In the genomic region with DNA sequence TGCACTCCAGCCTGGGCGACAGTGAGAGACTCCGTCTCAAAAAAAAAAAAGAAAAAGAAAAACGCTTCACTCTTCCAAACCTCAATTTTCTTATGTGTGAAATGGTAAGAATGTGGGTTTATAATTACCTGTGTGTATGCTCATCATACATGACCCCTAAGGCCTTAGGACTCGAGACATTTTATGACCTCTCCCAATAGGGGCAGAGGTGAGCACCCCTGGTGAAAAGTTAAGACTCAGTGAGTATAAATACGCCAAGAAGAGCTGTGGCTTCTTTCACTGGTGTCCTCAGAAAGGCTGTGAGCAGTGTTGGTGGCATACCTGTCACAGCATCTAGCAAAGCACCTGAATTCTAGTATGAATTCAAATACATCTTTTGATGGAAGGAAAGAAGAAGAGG, we compare ENCODE assay signal across 1 cellular context.
TF ChIP-seq lines count a peak whose summit lies in the region.

No MANE protein-coding gene starts in this region.

TF ChIP-seq in WTC11, 78 proteins besides CTCF, POLR2A, EP300 and RAD21 (continued from another document):
- TF ChIP-seq, protein P1, sequence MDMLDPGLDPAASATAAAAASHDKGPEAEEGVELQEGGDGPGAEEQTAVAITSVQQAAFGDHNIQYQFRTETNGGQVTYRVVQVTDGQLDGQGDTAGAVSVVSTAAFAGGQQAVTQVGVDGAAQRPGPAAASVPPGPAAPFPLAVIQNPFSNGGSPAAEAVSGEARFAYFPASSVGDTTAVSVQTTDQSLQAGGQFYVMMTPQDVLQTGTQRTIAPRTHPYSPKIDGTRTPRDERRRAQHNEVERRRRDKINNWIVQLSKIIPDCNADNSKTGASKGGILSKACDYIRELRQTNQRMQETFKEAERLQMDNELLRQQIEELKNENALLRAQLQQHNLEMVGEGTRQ (CRISPR knock-in tag; IDR thresholded peaks at IDR 0.05) = no peak
- TF ChIP-seq NFYB (CRISPR knock-in tag; conservative IDR thresholded peaks at IDR 0.05; ENCODE audit: low read depth) = no peak
- no peak for TF ChIP-seq TEAD1 (CRISPR knock-in tag; IDR thresholded peaks at IDR 0.05)
- TF ChIP-seq, protein P2, sequence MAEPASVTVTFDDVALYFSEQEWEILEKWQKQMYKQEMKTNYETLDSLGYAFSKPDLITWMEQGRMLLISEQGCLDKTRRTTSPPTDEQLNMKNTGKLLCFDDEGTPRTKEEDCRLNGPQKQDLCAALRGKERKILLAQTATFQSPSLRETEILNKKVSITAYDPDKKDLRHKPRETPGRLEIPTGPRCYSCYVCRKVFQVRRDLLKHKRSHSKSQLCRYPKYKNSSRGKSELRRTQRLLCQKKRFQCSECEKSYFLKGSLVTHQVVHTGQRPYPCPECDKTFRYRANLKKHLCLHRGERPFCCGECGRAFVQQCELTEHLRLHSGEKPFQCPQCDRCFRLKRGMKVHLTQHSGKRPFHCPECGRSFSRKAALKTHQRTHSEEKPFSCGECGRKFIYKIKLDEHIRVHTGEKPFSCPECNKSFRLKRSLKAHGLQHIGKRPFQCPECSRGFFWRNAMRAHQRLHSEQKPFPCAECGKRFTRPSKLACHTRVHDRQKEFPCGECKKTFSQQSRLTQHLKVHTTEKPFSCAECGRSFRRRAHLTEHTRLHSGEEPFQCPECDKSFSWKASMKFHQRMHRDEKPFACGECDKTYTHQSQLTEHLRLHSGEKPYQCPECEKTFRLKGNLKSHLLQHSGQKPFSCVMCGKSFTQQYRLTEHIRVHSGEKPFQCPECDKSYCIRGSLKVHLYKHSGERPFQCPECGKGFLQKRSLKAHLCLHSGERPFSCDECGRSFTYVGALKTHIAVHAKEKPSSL (CRISPR knock-in tag; conservative IDR thresholded peaks at IDR 0.05) = no peak
- TF ChIP-seq, protein P3, sequence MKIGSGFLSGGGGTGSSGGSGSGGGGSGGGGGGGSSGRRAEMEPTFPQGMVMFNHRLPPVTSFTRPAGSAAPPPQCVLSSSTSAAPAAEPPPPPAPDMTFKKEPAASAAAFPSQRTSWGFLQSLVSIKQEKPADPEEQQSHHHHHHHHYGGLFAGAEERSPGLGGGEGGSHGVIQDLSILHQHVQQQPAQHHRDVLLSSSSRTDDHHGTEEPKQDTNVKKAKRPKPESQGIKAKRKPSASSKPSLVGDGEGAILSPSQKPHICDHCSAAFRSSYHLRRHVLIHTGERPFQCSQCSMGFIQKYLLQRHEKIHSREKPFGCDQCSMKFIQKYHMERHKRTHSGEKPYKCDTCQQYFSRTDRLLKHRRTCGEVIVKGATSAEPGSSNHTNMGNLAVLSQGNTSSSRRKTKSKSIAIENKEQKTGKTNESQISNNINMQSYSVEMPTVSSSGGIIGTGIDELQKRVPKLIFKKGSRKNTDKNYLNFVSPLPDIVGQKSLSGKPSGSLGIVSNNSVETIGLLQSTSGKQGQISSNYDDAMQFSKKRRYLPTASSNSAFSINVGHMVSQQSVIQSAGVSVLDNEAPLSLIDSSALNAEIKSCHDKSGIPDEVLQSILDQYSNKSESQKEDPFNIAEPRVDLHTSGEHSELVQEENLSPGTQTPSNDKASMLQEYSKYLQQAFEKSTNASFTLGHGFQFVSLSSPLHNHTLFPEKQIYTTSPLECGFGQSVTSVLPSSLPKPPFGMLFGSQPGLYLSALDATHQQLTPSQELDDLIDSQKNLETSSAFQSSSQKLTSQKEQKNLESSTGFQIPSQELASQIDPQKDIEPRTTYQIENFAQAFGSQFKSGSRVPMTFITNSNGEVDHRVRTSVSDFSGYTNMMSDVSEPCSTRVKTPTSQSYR (CRISPR knock-in tag; IDR thresholded peaks at IDR 0.05) = no peak
- no peak for TF ChIP-seq HMGA2 (CRISPR knock-in tag; IDR thresholded peaks at IDR 0.05)
- no peak for TF ChIP-seq IRF2 (CRISPR knock-in tag; IDR thresholded peaks at IDR 0.05; ENCODE audit: borderline replicate concordance, low read depth)
- no peak for TF ChIP-seq NR3C1 (CRISPR knock-in tag; conservative IDR thresholded peaks at IDR 0.05; ENCODE audit: low read depth)
- TF ChIP-seq ETV6 (CRISPR knock-in tag; IDR thresholded peaks at IDR 0.05) = no peak
